Comparison of ENCODE assay signal across 9 cellular contexts in the genomic region with DNA sequence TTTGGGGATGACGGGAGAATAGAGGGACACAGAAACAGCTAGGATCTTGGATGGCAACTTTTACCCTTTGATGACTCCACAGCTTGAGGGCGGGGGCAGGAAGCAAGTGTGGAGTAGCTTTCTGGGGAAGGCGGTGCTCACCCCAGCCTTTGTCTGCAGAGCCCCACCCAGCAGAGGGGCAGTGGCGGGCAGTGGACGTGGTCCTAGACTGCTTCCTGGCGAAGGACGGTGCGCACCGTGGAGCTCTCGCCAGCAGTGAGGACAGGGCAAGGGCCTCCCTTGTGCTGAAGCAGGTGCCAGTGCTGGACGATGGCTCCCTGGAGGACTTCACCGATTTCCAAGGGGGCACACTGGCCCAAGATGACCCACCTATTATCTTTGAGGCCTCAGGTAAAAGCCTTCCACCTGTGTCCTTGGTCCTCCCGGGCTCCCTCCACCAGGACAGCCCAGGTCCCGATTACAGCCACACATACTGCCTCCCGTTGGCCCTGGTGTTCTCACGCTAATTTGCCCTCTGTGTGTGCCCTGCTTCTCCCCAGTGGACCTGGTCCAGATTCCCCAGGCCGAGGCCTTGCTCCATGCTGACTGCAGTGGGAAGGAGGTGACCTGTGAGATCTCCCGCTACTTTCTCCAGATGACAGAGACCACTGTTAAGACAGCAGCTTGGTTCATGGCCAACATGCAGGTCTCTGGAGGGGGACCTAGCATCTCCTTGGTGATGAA. TPM values are rescaled to one million over a fixed set of nuclear protein-coding genes. Genes with fewer than 3 reads are reported as not detected.
DNase-seq lines count a peak whose midpoint lies in the region; ATAC-seq and TF ChIP-seq lines count a peak whose summit lies in the region.
"Had no signal": no experiment of that assay in that cellular context is flagged by ENCODE, and none has a peak within 500 bp of the region (broad histone marks: within the 10 kb centered on the region; RNA-seq: fewer than 3 reads in every experiment).

No MANE protein-coding gene starts in this region.

- H3K27ac ChIP-seq in SK-N-SH (ENCODE audit: low read depth in 2 of 2, low read length in 1 of 2): peak overlapping the region; percentile 85 to 91; a peak in 2 of 4 replicates
- peak overlapping the region; percentile 95 for H3K27ac ChIP-seq in layer of hippocampus (ENCODE audit: low read depth, low read length)
- H3K27ac ChIP-seq in thoracic aorta: peak overlapping the region; percentile 87 to 96

- peaks cover 3 to 13% of the 10 kb centered on the region in 2 experiments for H3K36me3 ChIP-seq in SK-N-SH (replicated peaks in 1 of 2; ENCODE audit: control insufficient read depth in 1 of 2, insufficient read depth in 2 of 2, low read length in 1 of 2)
- H3K36me3 ChIP-seq in thoracic aorta: peaks cover 24% of the 10 kb centered on the region

- H3K9me3 Mint-ChIP-seq in activated naive CD8-positive, alpha-beta T cell treated with anti-CD3 and anti-CD28 coated beads for 36 hours: peaks cover 2% of the 10 kb centered on the region

- TF ChIP-seq EP300 in SK-N-SH (IDR thresholded peaks at IDR 0.05; ENCODE audit: borderline replicate concordance in 1 of 2, low read depth in 1 of 2, low read length in 1 of 2): no peak

- peak overlapping the region; percentile 81; the same call in 1 of the 2 replicates for H3K9ac ChIP-seq in SK-N-SH

- H3K4me3 Mint-ChIP-seq in activated naive CD8-positive, alpha-beta T cell treated with anti-CD3 and anti-CD28 coated beads for 36 hours: peak overlapping the region; percentile 96

- peaks cover 89% of the 10 kb centered on the region for H3K36me3 Mint-ChIP-seq in activated naive CD8-positive, alpha-beta T cell treated with anti-CD3 and anti-CD28 coated beads for 36 hours

- 96% methylated on average over 7 of the region's 18 CpGs for WGBS in SK-N-SH (ENCODE audit: low lambda C conversion rate)

- POLR2A ChIA-PET in SK-N-SH (lab: Yijun Ruan, JAX): interaction anchor here (1.7 to 3.3 kb wide), 4 partner anchors 11 to 82 kb away, joined by 4 to 19 read pairs (median 8); a partner anchor contains a TSS

- no peak for ATAC-seq in SK-N-SH treated with all-trans-retinoic acid at 6 μM for 48 hours
- no peak for ATAC-seq in thoracic aorta (ENCODE audit: insufficient number of reproducible peaks, low FRiP score, low read depth)
- ATAC-seq in GM21367 (IDR thresholded peaks at IDR 0.05; ENCODE audit: unreplicated experiment): no peak

- no peaks in the 10 kb centered on the region for H3K9me3 ChIP-seq in SK-N-SH
- no peaks in the 10 kb centered on the region for H3K9me3 ChIP-seq in thoracic aorta

- DNase-seq in SK-N-SH (no peak), thoracic aorta (ENCODE audit: low spot score) (no peak), NCI-H2107 treated with DMSO at 0.1 percent for 48 hours (lab: John Stamatoyannopoulos, UW; ENCODE audit: unreplicated experiment) (no peak), NCI-H1092 treated with DMSO at 0.1 percent for 48 hours (lab: John Stamatoyannopoulos, UW) (no peak)
- DNase-seq in activated naive CD8-positive, alpha-beta T cell treated with anti-CD3 and anti-CD28 coated beads for 36 hours: no peak

- CTCF ChIA-PET in SK-N-SH (lab: Yijun Ruan, JAX): interaction anchor here (0.6 to 5.2 kb wide), 5 partner anchors 12 to 85 kb away, joined by 3 to 33 read pairs (median 5); a partner anchor contains a TSS

- no peaks in the 10 kb centered on the region for H3K79me2 ChIP-seq in SK-N-SH (ENCODE audit: insufficient read depth)

- H3K4me3 ChIP-seq in SK-N-SH (ENCODE audit: low read depth in 2 of 2, low read length in 1 of 2): no peak overlapping the region; a peak in 2 of 4 replicates
- H3K4me3 ChIP-seq in thoracic aorta: peak overlapping the region; percentile 75

- peak overlapping the region; percentile 86 for H3K4me2 ChIP-seq in SK-N-SH

- no peaks in the 10 kb centered on the region for H3K9me2 ChIP-seq in SK-N-SH

- peak overlapping the region; percentile 99 for H3K27ac Mint-ChIP-seq in activated naive CD8-positive, alpha-beta T cell treated with anti-CD3 and anti-CD28 coated beads for 36 hours

- H3F3A ChIP-seq in SK-N-SH (replicated peaks; ENCODE audit: insufficient read depth): peaks cover 10% of the 10 kb centered on the region

- no peak overlapping the region for H2AFZ ChIP-seq in SK-N-SH (ENCODE audit: low read depth)

- H3K4me1 Mint-ChIP-seq in activated naive CD8-positive, alpha-beta T cell treated with anti-CD3 and anti-CD28 coated beads for 36 hours: peaks cover 67% of the 10 kb centered on the region

- TF ChIP-seq RAD21 in SK-N-SH (IDR thresholded peaks at IDR 0.05; ENCODE audit: low read length): no peak

- no peaks in the 10 kb centered on the region for H3K27me3 ChIP-seq in SK-N-SH (ENCODE audit: insufficient read depth)
- no peaks in the 10 kb centered on the region for H3K27me3 ChIP-seq in layer of hippocampus (ENCODE audit: control insufficient read depth, insufficient read depth, low read length)
- H3K27me3 ChIP-seq in thoracic aorta (replicated peaks; ENCODE audit: insufficient read depth): no peaks in the 10 kb centered on the region

- H3K27me3 Mint-ChIP-seq in activated naive CD8-positive, alpha-beta T cell treated with anti-CD3 and anti-CD28 coated beads for 36 hours: no peaks in the 10 kb centered on the region

- H3K4me1 ChIP-seq in SK-N-SH (ENCODE audit: control insufficient read depth in 1 of 2, insufficient read depth in 2 of 2, low read depth in 1 of 2, low read length in 1 of 2) (peaks cover 11 to 29% of the 10 kb centered on the region in 2 experiments; a peak in 2 of 4 replicates), thoracic aorta (ENCODE audit: control insufficient read depth in 1 of 2, low read depth in 2 of 2) (peaks cover 17 to 36% of the 10 kb centered on the region in 2 donors)

- TF ChIP-seq CTCF in SK-N-SH (IDR thresholded peaks at IDR 0.05) (no peak), thoracic aorta (IDR thresholded peaks at IDR 0.05) (no peak)

- no peaks in the 10 kb centered on the region for H4K20me1 ChIP-seq in SK-N-SH (ENCODE audit: insufficient read depth)

TF ChIP-seq in SK-N-SH treated with all-trans-retinoic acid at 6 μM for 48 hours, 23 proteins besides CTCF, POLR2A, EP300 and RAD21 (continues in another document):
- no peak for TF ChIP-seq TOX (CRISPR knock-in tag; IDR thresholded peaks at IDR 0.05; ENCODE audit: borderline replicate concordance)
- TF ChIP-seq ZFP30 (CRISPR knock-in tag; IDR thresholded peaks at IDR 0.05): no peak
- no peak for TF ChIP-seq ZNF565 (CRISPR knock-in tag; conservative IDR thresholded peaks at IDR 0.05; ENCODE audit: low read depth)
- TF ChIP-seq BACH2 (CRISPR knock-in tag; IDR thresholded peaks at IDR 0.05; ENCODE audit: borderline replicate concordance): no peak
- TF ChIP-seq, protein P1, sequence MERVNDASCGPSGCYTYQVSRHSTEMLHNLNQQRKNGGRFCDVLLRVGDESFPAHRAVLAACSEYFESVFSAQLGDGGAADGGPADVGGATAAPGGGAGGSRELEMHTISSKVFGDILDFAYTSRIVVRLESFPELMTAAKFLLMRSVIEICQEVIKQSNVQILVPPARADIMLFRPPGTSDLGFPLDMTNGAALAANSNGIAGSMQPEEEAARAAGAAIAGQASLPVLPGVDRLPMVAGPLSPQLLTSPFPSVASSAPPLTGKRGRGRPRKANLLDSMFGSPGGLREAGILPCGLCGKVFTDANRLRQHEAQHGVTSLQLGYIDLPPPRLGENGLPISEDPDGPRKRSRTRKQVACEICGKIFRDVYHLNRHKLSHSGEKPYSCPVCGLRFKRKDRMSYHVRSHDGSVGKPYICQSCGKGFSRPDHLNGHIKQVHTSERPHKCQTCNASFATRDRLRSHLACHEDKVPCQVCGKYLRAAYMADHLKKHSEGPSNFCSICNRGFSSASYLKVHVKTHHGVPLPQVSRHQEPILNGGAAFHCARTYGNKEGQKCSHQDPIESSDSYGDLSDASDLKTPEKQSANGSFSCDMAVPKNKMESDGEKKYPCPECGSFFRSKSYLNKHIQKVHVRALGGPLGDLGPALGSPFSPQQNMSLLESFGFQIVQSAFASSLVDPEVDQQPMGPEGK (CRISPR knock-in tag; IDR thresholded peaks at IDR 0.05; ENCODE audit: borderline replicate concordance): no peak
- TF ChIP-seq OSR1 (CRISPR knock-in tag; IDR thresholded peaks at IDR 0.05): no peak
- TF ChIP-seq GLIS3 (CRISPR knock-in tag; IDR thresholded peaks at IDR 0.05): no peak
- no peak for TF ChIP-seq ZNF70 (CRISPR knock-in tag; IDR thresholded peaks at IDR 0.05)

RNA-seq across cellular contexts. Expression of a gene that starts 1.2 kb away (rescaled TPM):
- 24.1 and 26.0 TPM in 2 replicates for polyA plus RNA-seq in SK-N-SH (2012; rRNA removed)
- 11.0 and 15.8 TPM in 2 replicates for polyA plus RNA-seq in SK-N-SH (2012; cell fraction: cytosol; rRNA removed)
- polyA plus RNA-seq in SK-N-SH (2012; cell fraction: nucleus; rRNA removed): 33.9 and 51.7 TPM in 2 replicates
- 10 to 100 TPM; 23.7 to 26.6 TPM for total RNA-seq in activated naive CD8-positive, alpha-beta T cell treated with anti-CD3 and anti-CD28 coated beads for 36 hours
- 10 to 100 TPM; 23.7 to 37.5 TPM for total RNA-seq in thoracic aorta

RNA-seq across cellular contexts. Expression of a gene that starts 8.3 kb away (rescaled TPM):
- polyA plus RNA-seq in SK-N-SH (2012; rRNA removed): not detected in 2 replicates
- not detected in 2 replicates for polyA plus RNA-seq in SK-N-SH (2012; cell fraction: cytosol; rRNA removed)
- not detected in 2 replicates for polyA plus RNA-seq in SK-N-SH (2012; cell fraction: nucleus; rRNA removed)
- total RNA-seq in activated naive CD8-positive, alpha-beta T cell treated with anti-CD3 and anti-CD28 coated beads for 36 hours: 100 to 1,000 TPM; 175 to 181 TPM
- total RNA-seq in thoracic aorta: 1 to 10 TPM; 1.6 to 4.7 TPM
- polyA plus RNA-seq: AG04450 had no signal

RNA-seq across cellular contexts. Expression of a gene that starts 17.4 kb away (rescaled TPM):
- polyA plus RNA-seq in SK-N-SH (2012; rRNA removed): 36.8 and 48.9 TPM in 2 replicates
- 21.1 and 21.3 TPM in 2 replicates for polyA plus RNA-seq in SK-N-SH (2012; cell fraction: cytosol; rRNA removed)
- polyA plus RNA-seq in SK-N-SH (2012; cell fraction: nucleus; rRNA removed): 137 and 179 TPM in 2 replicates
- 10 to 100 TPM; 34.8 to 35.7 TPM for total RNA-seq in activated naive CD8-positive, alpha-beta T cell treated with anti-CD3 and anti-CD28 coated beads for 36 hours
- 10 to 100 TPM; 24.4 to 29.9 TPM for total RNA-seq in thoracic aorta

RNA-seq across cellular contexts. Expression of a gene that starts 40.0 kb away (rescaled TPM):
- 189 and 195 TPM in 2 replicates for polyA plus RNA-seq in SK-N-SH (2012; rRNA removed)
- polyA plus RNA-seq in SK-N-SH (2012; cell fraction: cytosol; rRNA removed): 238 and 299 TPM in 2 replicates
- polyA plus RNA-seq in SK-N-SH (2012; cell fraction: nucleus; rRNA removed): 53.6 and 63.7 TPM in 2 replicates
- total RNA-seq in activated naive CD8-positive, alpha-beta T cell treated with anti-CD3 and anti-CD28 coated beads for 36 hours: 100 to 1,000 TPM; 311 to 312 TPM
- total RNA-seq in thoracic aorta: 10 to 100 TPM; 40.6 to 51.7 TPM

RNA-seq across cellular contexts. Expression of a gene that starts 40.8 kb away (rescaled TPM):
- 39.8 and 46.9 TPM in 2 replicates for polyA plus RNA-seq in SK-N-SH (2012; rRNA removed)
- polyA plus RNA-seq in SK-N-SH (2012; cell fraction: cytosol; rRNA removed): 27.2 and 35.7 TPM in 2 replicates
- 46.2 and 57.3 TPM in 2 replicates for polyA plus RNA-seq in SK-N-SH (2012; cell fraction: nucleus; rRNA removed)
- total RNA-seq in activated naive CD8-positive, alpha-beta T cell treated with anti-CD3 and anti-CD28 coated beads for 36 hours: 100 to 1,000 TPM; 167 to 171 TPM
- 10 to 100 TPM; 19.9 to 26.7 TPM for total RNA-seq in thoracic aorta

Comparison
In these comparisons a context has a peak if more than half of its experiments do, and no peak if none do; other contexts are left out.
1. RNA of a gene that starts 8.3 kb away (total RNA-seq): 175 to 181 TPM in activated naive CD8-positive, alpha-beta T cell treated with anti-CD3 and anti-CD28 coated beads for 36 hours; 1.6 to 4.7 TPM in thoracic aorta; every median in the first group is over 10 times any median in the second.
2. Peak in every context shown above with its lines, with median percentiles within 50 percentile points of each other: H3K27ac ChIP-seq.